ENCODE assay signal across 8 cellular contexts in genomic region chr10:31490858-31491504, GRCh38.
A peak's percentile ranks its signal among the peaks of the same experiment; 100 is the strongest.
DNase-seq lines count a peak whose midpoint lies in the region; TF ChIP-seq lines count a peak whose summit lies in the region.

No MANE protein-coding gene starts in this region.

- in situ Hi-C loops in GM13977 (cut with MboI; ENCODE audit: low pct_unique_long_range_greater_than_20kb, low sequenced_read_pairs, unreplicated experiment) = loop anchor here (25.0 kb wide), 1 partner anchor 704 kb away; no protein-coding TSS in a partner anchor

- H3K27ac ChIP-seq in dorsolateral prefrontal cortex = no peak overlapping the region

- TF ChIP-seq CTCF in BJ (IDR thresholded peaks at IDR 0.05; ENCODE audit: insufficient read depth, low read depth, low read length) = peak; percentile 67
- peak; percentile 52 for TF ChIP-seq CTCF in GM13977 (IDR thresholded peaks at IDR 0.05; ENCODE audit: extremely low read depth, insufficient read depth, missing control alignments)
- TF ChIP-seq CTCF in dorsolateral prefrontal cortex (IDR thresholded peaks at IDR 0.05 in 54 of 56, conservative IDR thresholded peaks at IDR 0.05 in 2 of 56; ENCODE audit: low read depth in 1 of 56, partially characterized antibody in 56 of 56) = peak in 53 of 56 donors; percentile 18 to 70 (median 52)

- H3K4me3 ChIP-seq in BJ (ENCODE audit: low read depth, low read length) = no peak overlapping the region
- no peak overlapping the region for H3K4me3 ChIP-seq in dorsolateral prefrontal cortex

- intact Hi-C loops in dorsolateral prefrontal cortex (cut with DNase I) = loop anchor here in 1 of 2 donors (5.0 kb wide), 1 partner anchor 739 kb away; no protein-coding TSS in a partner anchor

- DNase-seq in BJ (ENCODE audit: low read depth) (no peak), GM13977 (ENCODE audit: low spot score) (peak; percentile 4), NOMO-1 treated with DMSO at 0.1 percent for 48 hours (lab: John Stamatoyannopoulos, UW; ENCODE audit: unreplicated experiment) (peak; percentile 73), dorsolateral prefrontal cortex (no peak), midbrain (lab: John Stamatoyannopoulos, UW) (peak; percentile 18), NCI-H510A treated with DMSO at 0.1 percent for 48 hours (lab: John Stamatoyannopoulos, UW) (no peak), amniotic stem cell (lab: John Stamatoyannopoulos, UW) (no peak), AG08396 (ENCODE audit: low spot score) (no peak)

- H3K27me3 ChIP-seq in BJ (ENCODE audit: control insufficient read depth, insufficient read depth, low read length) (no peaks in the 10 kb centered on the region), dorsolateral prefrontal cortex (no peaks in the 10 kb centered on the region)

- H3K36me3 ChIP-seq in BJ (ENCODE audit: control insufficient read depth, insufficient read depth, low read length) = no peaks in the 10 kb centered on the region

- POLR2A ChIA-PET in BJ (lab: Charles Lee) = interaction anchor here (0.6 kb wide), 1 partner anchor 624 kb away, joined by 3 read pairs; no protein-coding TSS in a partner anchor

- CTCF ChIA-PET in BJ (lab: Yijun Ruan, JAX) = interaction anchor here (0.9 to 1.7 kb wide), 9 partner anchors 15 to 739 kb away, joined by 3 to 7 read pairs (median 4); partner anchors contain the start of gene ZNF438

Comparison
In these comparisons a context has a peak if more than half of its experiments do, and no peak if none do; other contexts are left out.
1. DNase-seq: peak in GM13977 (single experiment), NOMO-1 treated with DMSO at 0.1 percent for 48 hours (single experiment) and midbrain (single experiment); none in BJ (single experiment), dorsolateral prefrontal cortex (0 of 10), NCI-H510A treated with DMSO at 0.1 percent for 48 hours (single experiment), amniotic stem cell (single experiment) and AG08396 (single experiment).
2. Peak in every context shown above with its lines, with median percentiles within 50 percentile points of each other: CTCF ChIP-seq.